Comparison of ENCODE assay signal across 29 cellular contexts in the genomic region with DNA sequence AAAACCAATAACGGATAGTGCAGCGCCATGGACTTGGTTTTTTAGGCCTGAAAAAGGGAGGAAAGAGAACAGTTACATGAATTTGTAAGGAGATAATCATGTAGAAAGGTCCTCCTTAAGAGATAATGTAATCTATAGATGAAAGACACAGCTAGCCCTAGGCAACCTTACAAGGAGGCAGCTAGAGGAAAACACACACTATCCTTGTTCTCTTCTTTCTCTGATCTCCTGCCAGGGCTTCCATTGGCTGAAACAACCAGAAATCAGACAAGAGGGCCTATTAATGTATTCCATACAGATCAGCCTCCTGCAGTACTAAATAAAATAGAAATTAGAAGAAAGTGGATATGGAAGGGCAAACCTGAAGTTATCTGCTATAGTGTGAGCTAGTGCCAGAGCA. TPM values are rescaled to one million over a fixed set of nuclear protein-coding genes. Genes with fewer than 3 reads are reported as not detected.
"Had no signal": no experiment of that assay in that cellular context is flagged by ENCODE, and none has a peak within 500 bp of the region (broad histone marks: within the 10 kb centered on the region; RNA-seq: fewer than 3 reads in every experiment).

No MANE protein-coding gene starts in this region.

- FAIRE-seq: endothelial cell of umbilical vein, frontal cortex, keratinocyte had no signal

- H3K27me3 Mint-ChIP-seq: natural killer cell treated with Interleukin-12 subunit alpha and Interleukin-12 subunit beta and Interleukin-15 and Interleukin-18, amount 100 ng/mL, for 72 hours had no signal

- H3K36me3 ChIP-seq: esophagus squamous epithelium, lower lobe of right lung, sigmoid colon, thoracic aorta, tibial nerve, upper lobe of right lung, uterus had no signal

- H3K4me3 ChIP-seq: coronary artery, esophagus squamous epithelium, lower lobe of right lung, psoas muscle, sigmoid colon, thoracic aorta, tibial nerve, upper lobe of right lung, uterus had no signal

- H3K27ac ChIP-seq: coronary artery, esophagus squamous epithelium, lower lobe of right lung, psoas muscle, sigmoid colon, thoracic aorta, tibial nerve, upper lobe of right lung, uterus had no signal

- DNase-seq: dermis blood vessel endothelial cell; effector memory CD4-positive, alpha-beta T cell; erythroblast; esophagus squamous epithelium; head of caudate nucleus; left ventricle myocardium superior; lower lobe of right lung; nucleus accumbens; posterior cingulate gyrus; psoas muscle; right cardiac atrium; sigmoid colon; stimulated activated CD4-positive, alpha-beta T cell treated with anti-CD3 and anti-CD28 coated beads, Interleukin-2, amount 100 ng/mL, for 24 hours; stimulated activated CD4-positive, alpha-beta T cell treated with anti-CD3 and anti-CD28 coated beads, Interleukin-4, amount 100 ng/mL, for 24 hours; stimulated activated naive CD8-positive, alpha-beta T cell treated with anti-CD3 and anti-CD28 coated beads, Interleukin-15, Interleukin-2, amounts not matched to agents 100 U/mL and 50 U/mL, for 24 hours; substantia nigra; upper lobe of right lung; uterus had no signal

- H3K27ac Mint-ChIP-seq: natural killer cell treated with Interleukin-12 subunit alpha and Interleukin-12 subunit beta and Interleukin-15 and Interleukin-18, amount 100 ng/mL, for 72 hours; stimulated activated effector memory CD8-positive, alpha-beta T cell treated with anti-CD3 and anti-CD28 coated beads, Interleukin-12 subunit alpha, Interleukin-12 subunit beta, amount 100 ng/mL, for 72 hours had no signal

- H3K27me3 ChIP-seq: esophagus squamous epithelium, sigmoid colon, tibial nerve, upper lobe of right lung, uterus had no signal

- H3K4me1 Mint-ChIP-seq: stimulated activated effector memory CD8-positive, alpha-beta T cell treated with anti-CD3 and anti-CD28 coated beads, Interleukin-12 subunit alpha, Interleukin-12 subunit beta, amount 100 ng/mL, for 72 hours had no signal

- H3K4me1 ChIP-seq: esophagus squamous epithelium, lower lobe of right lung, psoas muscle, sigmoid colon, tibial nerve, upper lobe of right lung, uterus had no signal

- H3K9me3 Mint-ChIP-seq: stimulated activated effector memory CD8-positive, alpha-beta T cell treated with anti-CD3 and anti-CD28 coated beads, Interleukin-12 subunit alpha, Interleukin-12 subunit beta, amount 100 ng/mL, for 72 hours had no signal

- H3K4me3 Mint-ChIP-seq: natural killer cell treated with Interleukin-12 subunit alpha and Interleukin-12 subunit beta and Interleukin-15 and Interleukin-18, amount 100 ng/mL, for 72 hours; stimulated activated effector memory CD8-positive, alpha-beta T cell treated with anti-CD3 and anti-CD28 coated beads, Interleukin-12 subunit alpha, Interleukin-12 subunit beta, amount 100 ng/mL, for 72 hours had no signal

- H3K36me3 Mint-ChIP-seq: natural killer cell treated with Interleukin-12 subunit alpha and Interleukin-12 subunit beta and Interleukin-15 and Interleukin-18, amount 100 ng/mL, for 72 hours; stimulated activated effector memory CD8-positive, alpha-beta T cell treated with anti-CD3 and anti-CD28 coated beads, Interleukin-12 subunit alpha, Interleukin-12 subunit beta, amount 100 ng/mL, for 72 hours had no signal

- H3K9me3 ChIP-seq: esophagus squamous epithelium, lower lobe of right lung, psoas muscle, sigmoid colon, thoracic aorta, tibial nerve, upper lobe of right lung, uterus had no signal

RNA-seq across cellular contexts. Expression of gene KCNA4, which starts 53.0 kb away (rescaled TPM):
- total RNA-seq: dermis blood vessel endothelial cell; endothelial cell of umbilical vein; esophagus squamous epithelium; mononuclear cell; natural killer cell treated with Interleukin-12 subunit alpha and Interleukin-12 subunit beta and Interleukin-15 and Interleukin-18, amount 100 ng/mL, for 72 hours; osteocyte; psoas muscle; renal cortical epithelial cell had no signal
- polyA plus RNA-seq: endothelial cell of umbilical vein, keratinocyte, psoas muscle had no signal
